10 cellular contexts compared by ENCODE assay signal in genomic region chr19:16315825-16316505, GRCh38. TPM values are rescaled to one million over a fixed set of nuclear protein-coding genes. Genes with fewer than 3 reads are reported as not detected.
DNase-seq lines count a peak whose midpoint lies in the region; ATAC-seq and TF ChIP-seq lines count a peak whose summit lies in the region.
"Had no signal": no experiment of that assay in that cellular context is flagged by ENCODE, and none has a peak within 500 bp of the region (broad histone marks: within the 10 kb centered on the region; RNA-seq: fewer than 3 reads in every experiment).

No MANE protein-coding gene starts in this region.

- peak overlapping the region; percentile 79 for H3K27ac Mint-ChIP-seq in stimulated activated memory B cell treated with anti-CD40 and anti-IgM and Interleukin-4, amounts not matched to agents 10 μg/mL and 1 μg/mL and 100 μg/mL, for 72 hours

- intact Hi-C loops in left cardiac atrium (cut with DNase I) = no loop called here

- CTCF ChIA-PET in HEK293 (lab: Yijun Ruan, JAX) = no interaction called here

- DNase-seq in left cardiac atrium (peak; percentile 70), C1 segment of cervical spinal cord (lab: John Stamatoyannopoulos, UW) (no peak)
- no peak for DNase-seq in activated CD4-positive, alpha-beta T cell treated with anti-CD3 and anti-CD28 coated beads for 48 hours
- DNase-seq: activated naive CD4-positive, alpha-beta T cell treated with anti-CD3 and anti-CD28 coated beads, Interleukin-2, amount 50 U/mL, for 16 hours; NCI-H187 treated with DMSO at 0.1 percent for 48 hours had no signal

- no peak overlapping the region for H3K27ac ChIP-seq in HEK293 (ENCODE audit: extremely low read depth, low read depth, low read length)

- H3K4me3 ChIP-seq in HEK293 (ENCODE audit: low read depth, low read length) (no peak overlapping the region), WI38 (ENCODE audit: low read depth, low read length) (peak overlapping the region; percentile 14; the same call in 1 of the 2 replicates)

- no peak overlapping the region for H3K4me3 Mint-ChIP-seq in stimulated activated memory B cell treated with anti-CD40 and anti-IgM and Interleukin-4, amounts not matched to agents 10 μg/mL and 1 μg/mL and 100 μg/mL, for 72 hours

- no peaks in the 10 kb centered on the region for H3K4me1 ChIP-seq in HEK293 (ENCODE audit: control insufficient read depth, insufficient read depth, low read length)

- H3K9me3 Mint-ChIP-seq in stimulated activated memory B cell treated with anti-CD40 and anti-IgM and Interleukin-4, amounts not matched to agents 10 μg/mL and 1 μg/mL and 100 μg/mL, for 72 hours = peaks cover 2% of the 10 kb centered on the region

- H3K4me1 Mint-ChIP-seq in stimulated activated memory B cell treated with anti-CD40 and anti-IgM and Interleukin-4, amounts not matched to agents 10 μg/mL and 1 μg/mL and 100 μg/mL, for 72 hours = peaks cover 31% of the 10 kb centered on the region

- ATAC-seq in left cardiac atrium (peak; percentile 76 to 84), HG03108 (IDR thresholded peaks at IDR 0.05; ENCODE audit: unreplicated experiment) (no peak), HG03442 (IDR thresholded peaks at IDR 0.05; ENCODE audit: unreplicated experiment) (no peak)
- ATAC-seq in stimulated activated memory B cell treated with anti-CD40 and anti-IgM and Interleukin-4, amounts not matched to agents 10 μg/mL and 1 μg/mL and 100 μg/mL, for 72 hours = no peak

- POLR2A ChIA-PET in HEK293 (lab: Yijun Ruan, JAX) = interaction anchor here (0.7 kb wide), 1 partner anchor 9 kb away, joined by 3 read pairs; the partner anchor contains the start of gene KLF2

- H3K27me3 Mint-ChIP-seq in stimulated activated memory B cell treated with anti-CD40 and anti-IgM and Interleukin-4, amounts not matched to agents 10 μg/mL and 1 μg/mL and 100 μg/mL, for 72 hours = no peaks in the 10 kb centered on the region

- no peaks in the 10 kb centered on the region for H3K36me3 ChIP-seq in HEK293 (ENCODE audit: control insufficient read depth in 2 of 2, insufficient read depth in 1 of 2, low read length in 2 of 2)

- H3K9me3 ChIP-seq in HEK293 (ENCODE audit: control insufficient read depth, insufficient read depth, low read depth, low read length) = no peaks in the 10 kb centered on the region

- H3K36me3 Mint-ChIP-seq in stimulated activated memory B cell treated with anti-CD40 and anti-IgM and Interleukin-4, amounts not matched to agents 10 μg/mL and 1 μg/mL and 100 μg/mL, for 72 hours = peaks cover 10% of the 10 kb centered on the region

- TF ChIP-seq CTCF in HEK293 (tag by site-specific recombination; IDR thresholded peaks at IDR 0.05) = no peak
- no peak for TF ChIP-seq CTCF in WI38 (IDR thresholded peaks at IDR 0.05; ENCODE audit: low read depth, low read length)

TF ChIP-seq in HEK293, 187 proteins besides CTCF, POLR2A, EP300 and RAD21:
- TF ChIP-seq ZNF558 (tag by site-specific recombination; IDR thresholded peaks at IDR 0.05) (no peak), ZNF513 (tag by site-specific recombination; IDR thresholded peaks at IDR 0.05) (no peak), PRDM6 (tag by site-specific recombination; IDR thresholded peaks at IDR 0.05) (0 out of 2 replicates have a peak, but pooled peaks have one; percentile 11), PRDM2 (tag by site-specific recombination; IDR thresholded peaks at IDR 0.05; ENCODE audit: borderline replicate concordance) (no peak), ZNF660 (tag by site-specific recombination; IDR thresholded peaks at IDR 0.05) (0 out of 2 replicates have a peak, but pooled peaks have one; percentile 38)

RNA-seq across cellular contexts. Expression of gene KLF2, which starts 8.7 kb away (rescaled TPM):
- total RNA-seq in left cardiac atrium = 10 to 100 TPM; 66.4 to 77.5 TPM

Comparison
In these comparisons a context has a peak if more than half of its experiments do, and no peak if none do; other contexts are left out.
1. ATAC-seq: peak in left cardiac atrium (2 of 2); none in stimulated activated memory B cell treated with anti-CD40 and anti-IgM and Interleukin-4, amounts not matched to agents 10 μg/mL and 1 μg/mL and 100 μg/mL, for 72 hours (single experiment), HG03108 (single experiment) and HG03442 (single experiment).